ENCODE assay signal across 8 cellular contexts in the genomic region with DNA sequence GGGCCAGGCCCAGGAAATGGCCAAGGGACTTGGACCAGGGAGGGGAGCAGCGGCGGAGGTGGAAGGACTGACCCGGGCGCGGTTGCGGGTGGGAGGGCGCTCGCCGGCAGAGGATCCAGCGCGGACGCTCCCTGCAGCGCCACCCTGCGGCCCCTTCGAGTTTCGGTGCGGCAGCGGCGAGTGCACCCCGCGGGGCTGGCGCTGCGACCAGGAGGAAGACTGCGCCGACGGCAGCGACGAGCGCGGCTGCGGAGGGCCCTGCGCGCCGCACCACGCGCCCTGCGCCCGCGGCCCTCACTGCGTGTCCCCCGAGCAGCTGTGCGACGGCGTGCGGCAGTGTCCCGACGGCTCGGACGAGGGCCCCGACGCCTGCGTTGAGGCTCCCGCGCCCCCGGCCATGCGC. TPM values are rescaled to one million over a fixed set of nuclear protein-coding genes. Genes with fewer than 3 reads are reported as not detected.
DNase-seq lines count a peak whose midpoint lies in the region; ATAC-seq, FAIRE-seq and TF ChIP-seq lines count a peak whose summit lies in the region.

No MANE protein-coding gene starts in this region.

- POLR2A ChIA-PET in RWPE1 (lab: Yijun Ruan, JAX; ENCODE audit: low non-redundant PET), result no interaction called here
- POLR2A ChIA-PET in naive thymus-derived CD4-positive, alpha-beta T cell (lab: Charles Lee), result no interaction called here

- H3K4me1 ChIP-seq in naive thymus-derived CD4-positive, alpha-beta T cell (ENCODE audit: control insufficient read depth in 2 of 2, insufficient read depth in 2 of 2, low read length in 2 of 2), result no peaks in the 10 kb centered on the region

- H3K4me3 Mint-ChIP-seq in naive thymus-derived CD4-positive, alpha-beta T cell, result peak overlapping the region in 4 of 10 donors; percentile 13 to 61 (median 43)

- H3K27me3 ChIP-seq in dorsolateral prefrontal cortex, result peaks cover 0 to 26% (median 6%) of the 10 kb centered on the region in 45 donors
- no peaks in the 10 kb centered on the region for H3K27me3 ChIP-seq in naive thymus-derived CD4-positive, alpha-beta T cell (ENCODE audit: control insufficient read depth in 2 of 2, insufficient read depth in 2 of 2, low read length in 2 of 2)

- H3K4me3 ChIP-seq in dorsolateral prefrontal cortex, result peak overlapping the region in 3 of 59 donors; percentile 10 to 31 (median 17)
- H3K4me3 ChIP-seq in naive thymus-derived CD4-positive, alpha-beta T cell (ENCODE audit: low read length), result no peak overlapping the region

- peaks cover 0 to 7% (median 0%) of the 10 kb centered on the region in 7 donors for H3K4me1 Mint-ChIP-seq in naive thymus-derived CD4-positive, alpha-beta T cell

- no peak for FAIRE-seq in D721Med (lab: Jason Lieb, UNC)

- H3K27ac Mint-ChIP-seq in naive thymus-derived CD4-positive, alpha-beta T cell, result no peak overlapping the region

- H3K27me3 Mint-ChIP-seq in naive thymus-derived CD4-positive, alpha-beta T cell, result peaks cover 5 to 24% (median 20%) of the 10 kb centered on the region in 5 donors

- H3K36me3 ChIP-seq in naive thymus-derived CD4-positive, alpha-beta T cell (ENCODE audit: control insufficient read depth in 2 of 3, insufficient read depth in 3 of 3, low read length in 3 of 3), result no peaks in the 10 kb centered on the region

- peak; percentile 62 for ATAC-seq in naive thymus-derived CD4-positive, alpha-beta T cell
- no peak for ATAC-seq in HG02870 (IDR thresholded peaks at IDR 0.05; ENCODE audit: unreplicated experiment)
- no peak for ATAC-seq in HG03159 (IDR thresholded peaks at IDR 0.05; ENCODE audit: unreplicated experiment)

- CTCF ChIA-PET in RWPE1 (lab: Yijun Ruan, JAX), result interaction anchor here (0.5 kb wide), 1 partner anchor 21 kb away, joined by 3 read pairs; no protein-coding TSS in a partner anchor
- CTCF ChIA-PET in naive thymus-derived CD4-positive, alpha-beta T cell (lab: Charles Lee), result interaction anchor here (1.0 to 1.1 kb wide), 2 partner anchors 10 to 71 kb away, joined by 3 read pairs; no protein-coding TSS in a partner anchor

- H3K9me3 Mint-ChIP-seq in naive thymus-derived CD4-positive, alpha-beta T cell, result no peaks in the 10 kb centered on the region

- peak; percentile 79 for DNase-seq in D721Med (ENCODE audit: insufficient read length, low spot score)
- no peak for DNase-seq in RWPE1 (ENCODE audit: low spot score)
- DNase-seq in dorsolateral prefrontal cortex, result no peak
- peak in 7 of 9 donors; percentile 24 to 60 (median 41) for DNase-seq in naive thymus-derived CD4-positive, alpha-beta T cell
- DNase-seq in posterior vena cava (ENCODE audit: low spot score), result no peak
- DNase-seq in AML-193 (lab: John Stamatoyannopoulos, UW), result no peak

- H3K9me3 ChIP-seq in naive thymus-derived CD4-positive, alpha-beta T cell (ENCODE audit: control insufficient read depth in 2 of 3, low read length in 3 of 3), result no peaks in the 10 kb centered on the region

- H3K36me3 Mint-ChIP-seq in naive thymus-derived CD4-positive, alpha-beta T cell, result peaks cover 0 to 4% (median 0%) of the 10 kb centered on the region in 5 donors

- H3K27ac ChIP-seq in RWPE1, result no peak overlapping the region
- H3K27ac ChIP-seq in dorsolateral prefrontal cortex, result no peak overlapping the region
- H3K27ac ChIP-seq in naive thymus-derived CD4-positive, alpha-beta T cell (ENCODE audit: low read depth, low read length), result no peak overlapping the region

- intact Hi-C loops in dorsolateral prefrontal cortex (cut with DNase I) (no loop called here), posterior vena cava (cut with DNase I) (no loop called here)
- intact Hi-C loops in naive thymus-derived CD4-positive, alpha-beta T cell (cut with micrococcal nuclease), result no loop called here

- TF ChIP-seq CTCF in D721Med (IDR thresholded peaks at IDR 0.05; ENCODE audit: insufficient read depth, missing control alignments) (peak; percentile 49), RWPE1 (conservative IDR thresholded peaks at IDR 0.05; ENCODE audit: low read depth) (peak; percentile 38), dorsolateral prefrontal cortex (IDR thresholded peaks at IDR 0.05 in 54 of 56, conservative IDR thresholded peaks at IDR 0.05 in 2 of 56; ENCODE audit: low read depth in 1 of 56, partially characterized antibody in 56 of 56) (peak in 48 of 56 donors; percentile 10 to 60 (median 41))

RNA-seq across cellular contexts. Expression of a gene that starts 16.8 kb away (rescaled TPM):
- total RNA-seq in dorsolateral prefrontal cortex, result 10 to 100 TPM in 4 of 120 experiments, 1 to 10 TPM in 116; 3.5 to 20.9 (median 6.4) TPM
- total RNA-seq in naive thymus-derived CD4-positive, alpha-beta T cell, result 10 to 100 TPM in 1 of 5 experiments, 1 to 10 TPM in 3, under 1 TPM in 1; 0.17 to 33.1 (median 4.5) TPM
- 1 to 10 TPM; 6.8 to 9.8 TPM for polyA plus RNA-seq in naive thymus-derived CD4-positive, alpha-beta T cell
- total RNA-seq in posterior vena cava, result 10 to 100 TPM; 10.9 to 12.0 TPM

RNA-seq across cellular contexts. Expression of a gene that starts 48.0 kb away (rescaled TPM):
- total RNA-seq in dorsolateral prefrontal cortex, result 10 to 100 TPM; 22.0 to 54.7 (median 37.4) TPM
- total RNA-seq in naive thymus-derived CD4-positive, alpha-beta T cell, result 100 to 1,000 TPM in 2 of 5 experiments, 10 to 100 TPM in 3; 36.9 to 112 (median 41.8) TPM
- polyA plus RNA-seq in naive thymus-derived CD4-positive, alpha-beta T cell, result 10 to 100 TPM in 1 of 2 donors, 1 to 10 TPM in 1; 9.1 to 11.7 TPM
- 10 to 100 TPM; 12.6 to 14.2 TPM for total RNA-seq in posterior vena cava

Comparison
In these comparisons a context has a peak if more than half of its experiments do, and no peak if none do; other contexts are left out.
1. DNase-seq: peak in D721Med (single experiment) and naive thymus-derived CD4-positive, alpha-beta T cell (7 of 9); none in RWPE1 (single experiment), dorsolateral prefrontal cortex (0 of 10), posterior vena cava (single experiment) and AML-193 (0 of 2).
2. Peak in every context shown above with its lines, with median percentiles within 50 percentile points of each other: CTCF ChIP-seq.